In genomic region chr15:58562135-58562534, GRCh38 we compare ENCODE assay signal across 27 cellular contexts.
A peak's percentile ranks its signal among the peaks of the same experiment; 100 is the strongest.
DNase-seq lines count a peak whose midpoint lies in the region; ATAC-seq lines count a peak whose summit lies in the region.
"Had no signal": no experiment of that assay in that cellular context is flagged by ENCODE, and none has a peak within 500 bp of the region (broad histone marks: within the 10 kb centered on the region; RNA-seq: fewer than 3 reads in every experiment).

No MANE protein-coding gene starts in this region.

- ATAC-seq in GM18873 (IDR thresholded peaks at IDR 0.05; ENCODE audit: low FRiP score, unreplicated experiment) (no peak), HG03354 (IDR thresholded peaks at IDR 0.05; ENCODE audit: poor library complexity, severe bottlenecking, unreplicated experiment) (no peak)
- ATAC-seq: activated naive CD4-positive, alpha-beta T cell treated with anti-CD3 and anti-CD28 coated beads, Interleukin-2, amount 50 U/mL, for 72 hours; activated T-helper 17 cell treated with anti-CD3 and anti-CD28 coated beads, Interleukin-2, amount 50 U/mL, for 72 hours; gastroesophageal sphincter; HepG2; lower lobe of right lung; right cardiac atrium had no signal

- no peak overlapping the region for H3K9ac ChIP-seq in BLaER1 treated with 17β-estradiol and CSF1 and Interleukin-3, amounts not matched to agents 10 nM and 100 nM
- no peak overlapping the region for H3K9ac ChIP-seq in HUES48 (ENCODE audit: low read depth, low read length)
- H3K9ac ChIP-seq: parathyroid adenoma had no signal

- H3K9me3 ChIP-seq in BLaER1 treated with 17β-estradiol and CSF1 and Interleukin-3, amounts not matched to agents 10 nM and 100 nM (replicated peaks in 1 of 11): peaks cover 11 to 64% (median 50%) of the 10 kb centered on the region in 11 experiments
- H3K9me3 ChIP-seq in HUES48 (ENCODE audit: control insufficient read depth, insufficient read depth, low read length) (peaks cover 9% of the 10 kb centered on the region; the same call in 1 of the 2 replicates), SJCRH30 (replicated peaks) (peaks cover 5% of the 10 kb centered on the region; the same call in 1 of the 2 replicates)
- H3K9me3 ChIP-seq: ascending aorta, Caco-2, gastroesophageal sphincter, lower lobe of right lung, thoracic aorta had no signal

- H3K36me3 ChIP-seq in BLaER1 treated with 17β-estradiol and CSF1 and Interleukin-3, amounts not matched to agents 10 nM and 100 nM: peaks cover 0 to 16% (median 5%) of the 10 kb centered on the region in 11 experiments; a peak in 6 of 22 replicates
- H3K36me3 ChIP-seq in HUES48 (ENCODE audit: control insufficient read depth, insufficient read depth, low read length): no peaks in the 10 kb centered on the region
- H3K36me3 ChIP-seq in SJCRH30: no peaks in the 10 kb centered on the region
- H3K36me3 ChIP-seq: ascending aorta, gastroesophageal sphincter, lower lobe of right lung, thoracic aorta had no signal

- H3K4me1 ChIP-seq in BLaER1 treated with 17β-estradiol and CSF1 and Interleukin-3, amounts not matched to agents 10 nM and 100 nM: peaks cover 8 to 25% (median 15%) of the 10 kb centered on the region in 10 experiments
- H3K4me1 ChIP-seq in HUES48 (ENCODE audit: control insufficient read depth, insufficient read depth, low read length): peaks cover 6% of the 10 kb centered on the region; the same call in 1 of the 2 replicates
- peaks cover 15% of the 10 kb centered on the region for H3K4me1 ChIP-seq in SJCRH30
- H3K4me1 ChIP-seq: ascending aorta, gastroesophageal sphincter, lower lobe of right lung, parathyroid adenoma had no signal

- H3K27me3 ChIP-seq in BLaER1 treated with 17β-estradiol and CSF1 and Interleukin-3, amounts not matched to agents 10 nM and 100 nM: no peaks in the 10 kb centered on the region
- H3K27me3 ChIP-seq in HUES48 (ENCODE audit: control insufficient read depth, insufficient read depth, low read length): no peaks in the 10 kb centered on the region
- no peaks in the 10 kb centered on the region for H3K27me3 ChIP-seq in SJCRH30
- H3K27me3 ChIP-seq: ascending aorta, gastroesophageal sphincter had no signal

- no peak overlapping the region for H3K4me3 ChIP-seq in BLaER1 treated with 17β-estradiol and CSF1 and Interleukin-3, amounts not matched to agents 10 nM and 100 nM
- H3K4me3 ChIP-seq in HUES48 (ENCODE audit: low read depth, low read length) (no peak overlapping the region), SJCRH30 (no peak overlapping the region)
- H3K4me3 ChIP-seq: ascending aorta, gastroesophageal sphincter, lower lobe of right lung, thoracic aorta had no signal

- H4K20me1 ChIP-seq in BLaER1 treated with 17β-estradiol and CSF1 and Interleukin-3, amounts not matched to agents 10 nM and 100 nM: no peaks in the 10 kb centered on the region

- H3K4me2 ChIP-seq in BLaER1 treated with 17β-estradiol and CSF1 and Interleukin-3, amounts not matched to agents 10 nM and 100 nM: peak overlapping the region in 7 of 11 experiments; percentile 22 to 76 (median 60); a peak in 12 of 22 replicates

- peak; percentile 50 for DNase-seq in NCI-H2107 (lab: John Stamatoyannopoulos, UW)
- peak; percentile 38 to 59 for DNase-seq in SJCRH30
- DNase-seq in hippocampal formation (lab: John Stamatoyannopoulos, UW): no peak
- no peak for DNase-seq in activated CD4-positive, alpha-beta T cell treated with anti-CD3 and anti-CD28 coated beads for 48 hours
- DNase-seq: ACHN; activated CD4-positive, alpha-beta T cell treated with anti-CD3 and anti-CD28 coated beads, Interleukin-2, amount 10 ng/mL, durations not matched to agents 24 days and 14 days; activated CD8-positive, alpha-beta memory T cell treated with anti-CD3 and anti-CD28 coated beads, Interleukin-2, amount 50 U/mL, for 4 hours; Caco-2; H7; lower lobe of right lung; NCI-H1048; NCI-H2227 treated with DMSO at 0.1 percent for 48 hours; right cardiac atrium; stimulated activated CD4-positive, alpha-beta T cell treated with anti-CD3 and anti-CD28 coated beads, Interleukin-12 subunit alpha, Interleukin-12 subunit beta, amount 100 ng/mL, for 4 hours; stimulated activated naive CD4-positive, alpha-beta T cell treated with Interleukin-2 at 50 U/mL for 16 hours; T-helper 2 cell had no signal

- no peak overlapping the region for H3K27ac ChIP-seq in BLaER1 treated with 17β-estradiol and CSF1 and Interleukin-3, amounts not matched to agents 10 nM and 100 nM
- H3K27ac ChIP-seq in HUES48 (ENCODE audit: low read depth, low read length): peak overlapping the region; percentile 78
- no peak overlapping the region for H3K27ac ChIP-seq in SJCRH30
- H3K27ac ChIP-seq: ascending aorta, gastroesophageal sphincter, lower lobe of right lung, parathyroid adenoma, thoracic aorta had no signal

Comparison
In these comparisons a context has a peak if more than half of its experiments do, and no peak if none do; other contexts are left out.
1. DNase-seq: peak in NCI-H2107 (single experiment) and SJCRH30 (2 of 2); none in hippocampal formation (0 of 2) and activated CD4-positive, alpha-beta T cell treated with anti-CD3 and anti-CD28 coated beads for 48 hours (single experiment).